Comparison of ENCODE assay signal across 11 cellular contexts in genomic region chr19:36152886-36153525, GRCh38. TPM values are rescaled to one million over a fixed set of nuclear protein-coding genes. Genes with fewer than 3 reads are reported as not detected.
A peak's percentile ranks its signal among the peaks of the same experiment; 100 is the strongest.
DNase-seq lines count a peak whose midpoint lies in the region; ATAC-seq and TF ChIP-seq lines count a peak whose summit lies in the region.
"Had no signal": no experiment of that assay in that cellular context is flagged by ENCODE, and none has a peak within 500 bp of the region (broad histone marks: within the 10 kb centered on the region; RNA-seq: fewer than 3 reads in every experiment).

No MANE protein-coding gene starts in this region.

- no peaks in the 10 kb centered on the region for H3K36me3 Mint-ChIP-seq in natural killer cell treated with Interleukin-12 subunit alpha and Interleukin-12 subunit beta and Interleukin-15 and Interleukin-18, amount 100 ng/mL, for 72 hours

- DNase-seq in coronary artery (ENCODE audit: low spot score) (no peak), lower lobe of right lung (no peak), upper lobe of right lung (no peak), HUDEP-2 (lab: John Stamatoyannopoulos, UW; ENCODE audit: unreplicated experiment in 76 of 76) (no peak)
- DNase-seq in natural killer cell treated with Interleukin-12 subunit alpha and Interleukin-12 subunit beta and Interleukin-15 and Interleukin-18, amount 100 ng/mL, for 72 hours (ENCODE audit: low spot score) = no peak
- DNase-seq: activated naive CD4-positive, alpha-beta T cell treated with anti-CD3 and anti-CD28 coated beads, Interleukin-2, amount 50 U/mL, for 16 hours; NCI-H187; stimulated activated CD4-positive, alpha-beta T cell treated with anti-CD3 and anti-CD28 coated beads, Interleukin-2, amount 100 ng/mL, for 24 hours had no signal

- no peaks in the 10 kb centered on the region for H3K27me3 ChIP-seq in lower lobe of right lung (ENCODE audit: low read depth)
- H3K27me3 ChIP-seq in upper lobe of right lung = no peaks in the 10 kb centered on the region

- ATAC-seq in lower lobe of right lung = no peak
- no peak for ATAC-seq in upper lobe of right lung
- no peak for ATAC-seq in natural killer cell treated with Interleukin-12 subunit alpha and Interleukin-12 subunit beta and Interleukin-15 and Interleukin-18, amount 100 ng/mL, for 72 hours

- H3K4me1 Mint-ChIP-seq in natural killer cell treated with Interleukin-12 subunit alpha and Interleukin-12 subunit beta and Interleukin-15 and Interleukin-18, amount 100 ng/mL, for 72 hours (ENCODE audit: low read depth in 2 of 2) = peaks cover 15% of the 10 kb centered on the region in 2 donors
- H3K4me1 Mint-ChIP-seq: mesothelial cell of epicardium had no signal

- H3K27me3 Mint-ChIP-seq in natural killer cell treated with Interleukin-12 subunit alpha and Interleukin-12 subunit beta and Interleukin-15 and Interleukin-18, amount 100 ng/mL, for 72 hours = no peaks in the 10 kb centered on the region

- H3K4me3 ChIP-seq in coronary artery = peak overlapping the region; percentile 90
- peak overlapping the region; percentile 63 for H3K4me3 ChIP-seq in lower lobe of right lung
- H3K4me3 ChIP-seq in upper lobe of right lung = peak overlapping the region; percentile 58

- no peaks in the 10 kb centered on the region for H3K9me3 ChIP-seq in lower lobe of right lung
- H3K9me3 ChIP-seq in upper lobe of right lung = no peaks in the 10 kb centered on the region

- H3K27ac ChIP-seq in coronary artery = peak overlapping the region; percentile 96 to 99
- H3K27ac ChIP-seq in lower lobe of right lung = peak overlapping the region; percentile 94
- peak overlapping the region; percentile 95 for H3K27ac ChIP-seq in upper lobe of right lung

- intact Hi-C loops in lower lobe of right lung (cut with DNase I) = no loop called here
- intact Hi-C loops in upper lobe of right lung (cut with DNase I) = no loop called here

- H3K9me3 Mint-ChIP-seq in natural killer cell treated with Interleukin-12 subunit alpha and Interleukin-12 subunit beta and Interleukin-15 and Interleukin-18, amount 100 ng/mL, for 72 hours = no peaks in the 10 kb centered on the region
- H3K9me3 Mint-ChIP-seq: mesothelial cell of epicardium had no signal

- H3K4me3 Mint-ChIP-seq in natural killer cell treated with Interleukin-12 subunit alpha and Interleukin-12 subunit beta and Interleukin-15 and Interleukin-18, amount 100 ng/mL, for 72 hours = no peak overlapping the region
- H3K4me3 Mint-ChIP-seq: mesothelial cell of epicardium had no signal

- H3K36me3 ChIP-seq in lower lobe of right lung = peaks cover 34% of the 10 kb centered on the region
- H3K36me3 ChIP-seq in upper lobe of right lung = peaks cover 30% of the 10 kb centered on the region

- no peak overlapping the region for H3K27ac Mint-ChIP-seq in natural killer cell treated with Interleukin-12 subunit alpha and Interleukin-12 subunit beta and Interleukin-15 and Interleukin-18, amount 100 ng/mL, for 72 hours
- H3K27ac Mint-ChIP-seq: mesothelial cell of epicardium had no signal

- TF ChIP-seq CTCF in coronary artery (IDR thresholded peaks at IDR 0.05) (no peak), lower lobe of right lung (IDR thresholded peaks at IDR 0.05) (no peak), upper lobe of right lung (IDR thresholded peaks at IDR 0.05) (no peak)

- peaks cover 19% of the 10 kb centered on the region for H3K4me1 ChIP-seq in lower lobe of right lung
- peaks cover 7% of the 10 kb centered on the region for H3K4me1 ChIP-seq in upper lobe of right lung

RNA-seq across cellular contexts. Expression of gene COX7A1, which starts 0.8 kb away (rescaled TPM):
- total RNA-seq in lower lobe of right lung = 64.2 TPM
- total RNA-seq in upper lobe of right lung = 79.4 TPM
- total RNA-seq in natural killer cell treated with Interleukin-12 subunit alpha and Interleukin-12 subunit beta and Interleukin-15 and Interleukin-18, amount 100 ng/mL, for 72 hours = not detected
- total RNA-seq: G401, mesothelial cell of epicardium had no signal

RNA-seq across cellular contexts. Expression of gene CAPNS1, which starts 13.1 kb away (rescaled TPM):
- total RNA-seq in lower lobe of right lung (584 TPM), upper lobe of right lung (582 TPM)
- 100 to 1,000 TPM; 175 to 437 TPM for total RNA-seq in natural killer cell treated with Interleukin-12 subunit alpha and Interleukin-12 subunit beta and Interleukin-15 and Interleukin-18, amount 100 ng/mL, for 72 hours

RNA-seq across cellular contexts. Expression of gene TBCB, which starts 37.7 kb away (rescaled TPM):
- total RNA-seq in lower lobe of right lung = 90.2 TPM
- 82.2 TPM for total RNA-seq in upper lobe of right lung
- total RNA-seq in natural killer cell treated with Interleukin-12 subunit alpha and Interleukin-12 subunit beta and Interleukin-15 and Interleukin-18, amount 100 ng/mL, for 72 hours = 100 to 1,000 TPM; 130 to 141 TPM

RNA-seq across cellular contexts. Expression of gene POLR2I, which starts 38.3 kb away (rescaled TPM):
- total RNA-seq in lower lobe of right lung (38.7 TPM), upper lobe of right lung (37.6 TPM)
- 10 to 100 TPM; 40.7 to 42.4 TPM for total RNA-seq in natural killer cell treated with Interleukin-12 subunit alpha and Interleukin-12 subunit beta and Interleukin-15 and Interleukin-18, amount 100 ng/mL, for 72 hours

RNA-seq across cellular contexts. Expression of gene OVOL3, which starts 42.1 kb away (rescaled TPM):
- total RNA-seq in lower lobe of right lung = not detected
- total RNA-seq in upper lobe of right lung = not detected
- not detected for total RNA-seq in natural killer cell treated with Interleukin-12 subunit alpha and Interleukin-12 subunit beta and Interleukin-15 and Interleukin-18, amount 100 ng/mL, for 72 hours
- total RNA-seq: epithelial cell of proximal tubule, G401, mesothelial cell of epicardium had no signal

Comparison
In these comparisons a context has a peak if more than half of its experiments do, and no peak if none do; other contexts are left out.
1. RNA of gene COX7A1, which starts 0.8 kb away (total RNA-seq): 79.4 TPM in upper lobe of right lung (single experiment) and 64.2 TPM in lower lobe of right lung (single experiment); not detected in natural killer cell treated with Interleukin-12 subunit alpha and Interleukin-12 subunit beta and Interleukin-15 and Interleukin-18, amount 100 ng/mL, for 72 hours; every median in the first group is over 10 times any median in the second.
2. Peak in every context shown above with its lines, with median percentiles within 50 percentile points of each other: H3K27ac ChIP-seq and H3K4me3 ChIP-seq.